ENCODE assay signal across 9 cellular contexts in the genomic region with DNA sequence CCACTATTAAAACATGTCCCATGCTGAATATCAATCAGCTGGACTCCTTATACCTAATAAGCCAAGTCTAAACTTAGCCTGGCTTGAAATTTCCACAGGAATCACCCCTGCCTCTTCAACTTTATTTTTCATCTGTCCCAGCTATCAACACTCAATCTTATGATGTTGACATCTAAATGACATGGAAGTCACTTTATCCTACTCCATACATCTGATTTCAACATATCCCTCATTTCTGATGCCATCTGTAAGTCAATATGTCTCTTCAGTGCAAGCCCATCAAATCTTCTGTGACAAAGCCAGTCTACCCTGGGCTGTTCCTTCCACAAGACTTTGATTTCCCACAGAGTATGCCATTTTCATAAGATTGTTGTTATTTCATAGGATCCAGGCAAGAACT.
"Had no signal": no experiment of that assay in that cellular context is flagged by ENCODE, and none has a peak within 500 bp of the region (broad histone marks: within the 10 kb centered on the region; RNA-seq: fewer than 3 reads in every experiment).

No MANE protein-coding gene starts in this region.

- H3K27ac Mint-ChIP-seq: HFFc6 had no signal

- H3K4me3 Mint-ChIP-seq: HFFc6 had no signal

- DNase-seq: GOT3, H7, HFFc6, KG1 had no signal

- FAIRE-seq: HepG2, K562 had no signal

- H3K9me3 Mint-ChIP-seq: HFFc6 had no signal

- H3K9me3 ChIP-seq: HAP-1 had no signal

- H3K36me3 ChIP-seq: HAP-1 had no signal

- H3K4me1 ChIP-seq: HAP-1 had no signal

- H3K27ac ChIP-seq: HL-60 had no signal

- H3K4me3 ChIP-seq: HAP-1, K562 had no signal

- ATAC-seq: HCT116, HepG2, K562 had no signal
